Comparison of ENCODE assay signal across 1 cellular context in the genomic region with DNA sequence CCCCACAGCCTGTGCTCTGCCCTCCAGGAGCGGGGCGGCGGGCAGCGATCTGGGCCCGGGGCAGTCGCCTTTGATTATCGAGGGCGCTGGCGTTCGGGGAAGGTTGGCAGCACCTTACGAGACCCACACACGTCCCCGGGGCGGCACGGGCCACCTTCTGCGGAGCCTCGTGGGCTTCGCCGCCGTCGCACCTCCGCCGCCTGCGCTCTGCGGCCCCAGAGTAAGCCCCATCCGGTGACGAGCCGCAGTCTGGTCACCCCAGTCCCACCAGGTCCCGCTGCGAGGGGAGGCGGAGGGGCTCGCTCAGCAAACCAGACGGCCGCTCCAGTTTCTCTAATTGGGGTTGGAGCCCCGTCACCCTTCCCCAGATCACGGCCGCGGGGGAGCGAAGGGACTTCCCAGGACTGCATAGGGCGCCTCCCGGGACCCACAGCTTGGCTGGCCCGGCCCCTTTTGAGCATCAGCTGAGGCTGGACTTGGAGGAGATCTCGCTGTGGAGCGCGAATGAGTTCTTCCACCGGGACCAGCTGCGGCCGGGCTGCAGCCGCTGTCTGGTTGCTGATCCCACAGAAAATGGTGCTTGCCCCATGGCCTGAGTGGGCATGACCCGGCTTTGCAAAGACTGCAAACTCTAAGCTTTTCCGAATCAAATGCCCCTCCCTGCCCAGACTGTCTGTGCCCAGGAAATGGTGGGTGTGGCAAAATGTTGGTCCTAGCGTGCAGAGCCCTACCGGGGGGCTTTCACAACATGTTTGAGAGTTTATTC.
TF ChIP-seq lines count a peak whose summit lies in the region.

No MANE protein-coding gene starts in this region.

TF ChIP-seq in IMR-90, 13 proteins besides CTCF, POLR2A, EP300 and RAD21 (continued from another document):
- TF ChIP-seq USF2 (IDR thresholded peaks at IDR 0.05; ENCODE audit: low read depth, low read length) (no peak), FOS (IDR thresholded peaks at IDR 0.05; ENCODE audit: low read depth, low read length) (no peak), RCOR1 (IDR thresholded peaks at IDR 0.05; ENCODE audit: insufficient replicate concordance, low read length) (no peak), SMC3 (IDR thresholded peaks at IDR 0.05; ENCODE audit: low read depth, low read length) (no peak), BHLHE40 (IDR thresholded peaks at IDR 0.05; ENCODE audit: low read depth, low read length) (no peak), CEBPB (IDR thresholded peaks at IDR 0.05; ENCODE audit: low read depth, low read length) (no peak), MAFK (IDR thresholded peaks at IDR 0.05; ENCODE audit: low read depth, low read length) (no peak), RFX5 (IDR thresholded peaks at IDR 0.05; ENCODE audit: low read depth, low read length) (no peak), MXI1 (IDR thresholded peaks at IDR 0.05; ENCODE audit: borderline replicate concordance, low read depth, low read length) (no peak), MAZ (IDR thresholded peaks at IDR 0.05; ENCODE audit: borderline replicate concordance, low read depth, low read length) (no peak; the same call in 1 of the 2 replicates)
- TF ChIP-seq, protein P1, sequence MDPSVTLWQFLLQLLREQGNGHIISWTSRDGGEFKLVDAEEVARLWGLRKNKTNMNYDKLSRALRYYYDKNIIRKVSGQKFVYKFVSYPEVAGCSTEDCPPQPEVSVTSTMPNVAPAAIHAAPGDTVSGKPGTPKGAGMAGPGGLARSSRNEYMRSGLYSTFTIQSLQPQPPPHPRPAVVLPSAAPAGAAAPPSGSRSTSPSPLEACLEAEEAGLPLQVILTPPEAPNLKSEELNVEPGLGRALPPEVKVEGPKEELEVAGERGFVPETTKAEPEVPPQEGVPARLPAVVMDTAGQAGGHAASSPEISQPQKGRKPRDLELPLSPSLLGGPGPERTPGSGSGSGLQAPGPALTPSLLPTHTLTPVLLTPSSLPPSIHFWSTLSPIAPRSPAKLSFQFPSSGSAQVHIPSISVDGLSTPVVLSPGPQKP (IDR thresholded peaks at IDR 0.05; ENCODE audit: borderline replicate concordance, low read depth, low read length): no peak
TF ChIP-seq in IMR-90: peak in this region for 0.
